ENCODE assay signal across 6 cellular contexts in genomic region chr4:97262769-97263168, GRCh38.
"Had no signal": no experiment of that assay in that cellular context is flagged by ENCODE, and none has a peak within 500 bp of the region (broad histone marks: within the 10 kb centered on the region; RNA-seq: fewer than 3 reads in every experiment).

No MANE protein-coding gene starts in this region.

- H3K36me3 Mint-ChIP-seq: IgD-negative memory B cell had no signal

- FAIRE-seq: HTR-8/SVneo, K562 had no signal

- H3K27ac Mint-ChIP-seq: IgD-negative memory B cell had no signal

- H3K4me1 Mint-ChIP-seq: IgD-negative memory B cell had no signal

- H3K4me3 ChIP-seq: K562 had no signal

- DNase-seq: IMR-90, KBM-7 had no signal

- H3K4me3 Mint-ChIP-seq: IgD-negative memory B cell had no signal

- H3K27ac ChIP-seq: HL-60 had no signal

- H3K27me3 Mint-ChIP-seq: IgD-negative memory B cell had no signal

- ATAC-seq: K562 had no signal
